In the genomic region with DNA sequence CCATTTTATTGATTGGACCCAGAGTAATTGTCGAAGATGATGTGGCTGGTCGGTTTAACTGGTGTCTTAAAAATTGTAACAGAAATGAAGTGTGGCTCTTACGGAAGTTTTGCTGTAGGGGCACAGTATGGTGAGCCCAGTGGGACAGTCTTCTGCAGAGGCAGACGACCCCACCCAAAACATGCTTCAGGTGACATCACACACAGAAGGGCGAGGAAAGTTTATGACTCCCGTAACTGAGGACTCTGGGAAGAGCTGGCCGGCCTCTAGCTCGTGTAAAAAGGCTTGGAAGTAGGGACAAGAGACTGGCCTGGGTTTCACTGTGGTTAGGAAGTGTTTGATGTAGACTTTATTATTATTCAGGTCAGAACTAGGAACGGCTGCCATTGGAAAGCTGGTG, we compare ENCODE assay signal across 33 cellular contexts.
DNase-seq lines count a peak whose midpoint lies in the region; ATAC-seq and TF ChIP-seq lines count a peak whose summit lies in the region.
"Had no signal": no experiment of that assay in that cellular context is flagged by ENCODE, and none has a peak within 500 bp of the region (broad histone marks: within the 10 kb centered on the region; RNA-seq: fewer than 3 reads in every experiment).

No MANE protein-coding gene starts in this region.

- intact Hi-C loops in esophagus muscularis mucosa (cut with DNase I), result no loop called here
- intact Hi-C loops in adrenal gland (cut with DNase I), result no loop called here

- no peaks in the 10 kb centered on the region for H3K4me1 ChIP-seq in esophagus muscularis mucosa
- no peaks in the 10 kb centered on the region for H3K4me1 ChIP-seq in adrenal gland (replicated peaks in 1 of 2)
- H3K4me1 ChIP-seq: A549, BE2C, Caco-2 had no signal

- H3K4me1 Mint-ChIP-seq in activated CD8-positive, alpha-beta memory T cell treated with anti-CD3 and anti-CD28 coated beads, Interleukin-2, amount 10 ng/mL, durations not matched to agents 7 days and 5 days, result peaks cover 2% of the 10 kb centered on the region
- H3K4me1 Mint-ChIP-seq: B cell; CD14-positive monocyte; CD4-positive, alpha-beta memory T cell; CD4-positive, CD25-positive, alpha-beta regulatory T cell; CD8-positive, alpha-beta memory T cell had no signal

- CTCF ChIA-PET in activated CD8-positive, alpha-beta memory T cell treated with anti-CD3 and anti-CD28 coated beads, Interleukin-2, amount 10 ng/mL, durations not matched to agents 7 days and 5 days (lab: Charles Lee), result interaction anchor here (0.7 kb wide), 1 partner anchor 202 kb away, joined by 4 read pairs; no protein-coding TSS in a partner anchor

- no peak overlapping the region for H3K4me3 Mint-ChIP-seq in activated CD8-positive, alpha-beta memory T cell treated with anti-CD3 and anti-CD28 coated beads, Interleukin-2, amount 10 ng/mL, durations not matched to agents 7 days and 5 days
- H3K4me3 Mint-ChIP-seq: B cell; CD14-positive monocyte; CD4-positive, alpha-beta memory T cell; CD4-positive, alpha-beta T cell; CD4-positive, CD25-positive, alpha-beta regulatory T cell; CD8-positive, alpha-beta memory T cell; CD8-positive, alpha-beta T cell had no signal

- H3K27me3 ChIP-seq in esophagus muscularis mucosa (peaks cover 0 to 45% (median 0%) of the 10 kb centered on the region in 4 donors), adrenal gland (no peaks in the 10 kb centered on the region)
- H3K27me3 ChIP-seq: BLaER1; BLaER1 treated with 17β-estradiol and CSF1 and Interleukin-3, amounts not matched to agents 10 nM and 100 nM had no signal

- no peaks in the 10 kb centered on the region for H3K9me3 Mint-ChIP-seq in activated CD8-positive, alpha-beta memory T cell treated with anti-CD3 and anti-CD28 coated beads, Interleukin-2, amount 10 ng/mL, durations not matched to agents 7 days and 5 days (ENCODE audit: low read depth)
- H3K9me3 Mint-ChIP-seq: CD14-positive monocyte; CD4-positive, alpha-beta T cell; CD8-positive, alpha-beta memory T cell; CD8-positive, alpha-beta T cell had no signal

- DNase-seq in activated CD8-positive, alpha-beta memory T cell treated with anti-CD3 and anti-CD28 coated beads, Interleukin-2, amount 10 ng/mL, durations not matched to agents 7 days and 5 days, result peak; percentile 11
- DNase-seq in activated CD8-positive, alpha-beta memory T cell treated with anti-CD3 and anti-CD28 coated beads for 24 hours, result no peak
- DNase-seq in esophagus muscularis mucosa (ENCODE audit: extremely low spot score), result peak; percentile 74
- peak; percentile 69 for DNase-seq in mesenteric fat pad (ENCODE audit: low spot score)
- no peak for DNase-seq in stimulated activated CD4-positive, alpha-beta T cell treated with anti-CD3 and anti-CD28 coated beads, Interleukin-15, amount 100 ng/mL, for 24 hours
- no peak for DNase-seq in adrenal gland
- DNase-seq: 8988T; ACHN; AML-193; BE2C; C1 segment of cervical spinal cord; Caco-2; Calu3; CD4-positive, alpha-beta memory T cell; CD4-positive, alpha-beta T cell; CD4-positive, CD25-positive, alpha-beta regulatory T cell; CD8-positive, alpha-beta memory T cell; CD8-positive, alpha-beta T cell; COR-L47; DMS 273 treated with DMSO at 0.1 percent for 48 hours; DMS153; DMS53; DMS79; DMS79 treated with DMSO at 0.1 percent for 48 hours; DND-41; EL had no signal

- H3K4me3 ChIP-seq in esophagus muscularis mucosa, result no peak overlapping the region
- no peak overlapping the region for H3K4me3 ChIP-seq in adrenal gland
- H3K4me3 ChIP-seq: A549; BLaER1; BLaER1 treated with 17β-estradiol and CSF1 and Interleukin-3, amounts not matched to agents 10 nM and 100 nM had no signal

- H3K27ac Mint-ChIP-seq in activated CD8-positive, alpha-beta memory T cell treated with anti-CD3 and anti-CD28 coated beads, Interleukin-2, amount 10 ng/mL, durations not matched to agents 7 days and 5 days, result no peak overlapping the region
- H3K27ac Mint-ChIP-seq: B cell; CD14-positive monocyte; CD4-positive, alpha-beta T cell; CD4-positive, CD25-positive, alpha-beta regulatory T cell; CD8-positive, alpha-beta memory T cell; CD8-positive, alpha-beta T cell had no signal

- no peak overlapping the region for H3K27ac ChIP-seq in esophagus muscularis mucosa (replicated peaks in 1 of 4)
- no peak overlapping the region for H3K27ac ChIP-seq in adrenal gland
- H3K27ac ChIP-seq: 22Rv1; A549; BLaER1; BLaER1 treated with 17β-estradiol and CSF1 and Interleukin-3, amounts not matched to agents 10 nM and 100 nM; C4-2B had no signal

- no peak for ATAC-seq in activated CD8-positive, alpha-beta memory T cell treated with anti-CD3 and anti-CD28 coated beads, Interleukin-2, amount 10 ng/mL, durations not matched to agents 7 days and 5 days
- ATAC-seq: A549; CD8-positive, alpha-beta T cell had no signal

- no peak for TF ChIP-seq EP300 in esophagus muscularis mucosa (IDR thresholded peaks at IDR 0.05)

- no peaks in the 10 kb centered on the region for H3K36me3 Mint-ChIP-seq in activated CD8-positive, alpha-beta memory T cell treated with anti-CD3 and anti-CD28 coated beads, Interleukin-2, amount 10 ng/mL, durations not matched to agents 7 days and 5 days
- H3K36me3 Mint-ChIP-seq: CD14-positive monocyte; CD4-positive, alpha-beta memory T cell; CD4-positive, CD25-positive, alpha-beta regulatory T cell; CD8-positive, alpha-beta memory T cell; CD8-positive, alpha-beta T cell had no signal

- 72% methylated on average over 9 of the region's 9 CpGs for WGBS in esophagus muscularis mucosa
- WGBS in adrenal gland, 4 donors, result 65 to 80% (median 70%) methylated on average over 9 of the region's 9 CpGs

- H3K9me3 ChIP-seq in esophagus muscularis mucosa (no peaks in the 10 kb centered on the region), adrenal gland (replicated peaks in 1 of 3) (peaks cover 0 to 11% (median 0%) of the 10 kb centered on the region in 3 donors)
- H3K9me3 ChIP-seq: A549; BE2C; BLaER1; BLaER1 treated with 17β-estradiol and CSF1 and Interleukin-3, amounts not matched to agents 10 nM and 100 nM; Caco-2 had no signal

- no peaks in the 10 kb centered on the region for H3K36me3 ChIP-seq in esophagus muscularis mucosa
- H3K36me3 ChIP-seq in adrenal gland (replicated peaks in 1 of 2), result no peaks in the 10 kb centered on the region
- H3K36me3 ChIP-seq: BE2C; BLaER1; BLaER1 treated with 17β-estradiol and CSF1 and Interleukin-3, amounts not matched to agents 10 nM and 100 nM had no signal

- no peak for TF ChIP-seq POLR2A in esophagus muscularis mucosa (IDR thresholded peaks at IDR 0.05; ENCODE audit: low read depth)
- no peak for TF ChIP-seq POLR2A in adrenal gland (IDR thresholded peaks at IDR 0.05)

- H3K27me3 Mint-ChIP-seq in activated CD8-positive, alpha-beta memory T cell treated with anti-CD3 and anti-CD28 coated beads, Interleukin-2, amount 10 ng/mL, durations not matched to agents 7 days and 5 days, result peaks cover 39% of the 10 kb centered on the region

- TF ChIP-seq CTCF in esophagus muscularis mucosa (IDR thresholded peaks at IDR 0.05) (no peak), adrenal gland (IDR thresholded peaks at IDR 0.05) (no peak)

Comparison
In these comparisons a context has a peak if more than half of its experiments do, and no peak if none do; other contexts are left out.
1. DNase-seq: peak in activated CD8-positive, alpha-beta memory T cell treated with anti-CD3 and anti-CD28 coated beads, Interleukin-2, amount 10 ng/mL, durations not matched to agents 7 days and 5 days (single experiment), esophagus muscularis mucosa (single experiment) and mesenteric fat pad (single experiment); none in activated CD8-positive, alpha-beta memory T cell treated with anti-CD3 and anti-CD28 coated beads for 24 hours (single experiment), stimulated activated CD4-positive, alpha-beta T cell treated with anti-CD3 and anti-CD28 coated beads, Interleukin-15, amount 100 ng/mL, for 24 hours (single experiment) and adrenal gland (0 of 7).